Comparison of ENCODE assay signal across 24 cellular contexts in genomic region chr4:43425206-43425605, GRCh38.
"Had no signal": no experiment of that assay in that cellular context is flagged by ENCODE, and none has a peak within 500 bp of the region (broad histone marks: within the 10 kb centered on the region; RNA-seq: fewer than 3 reads in every experiment).

No MANE protein-coding gene starts in this region.

- H3K27me3 ChIP-seq: colonic mucosa, esophagus squamous epithelium, heart right ventricle, left lung had no signal

- H3K4me3 ChIP-seq: colonic mucosa, esophagus squamous epithelium, heart right ventricle, left lung, lower lobe of right lung had no signal

- H3K4me1 ChIP-seq: colonic mucosa, esophagus squamous epithelium, heart right ventricle, left lung, lower lobe of right lung had no signal

- H3K9me3 ChIP-seq: colonic mucosa, lower lobe of right lung had no signal

- FAIRE-seq: endometrium, frontal cortex, islet of Langerhans, keratinocyte had no signal

- H3K27ac ChIP-seq: colonic mucosa, esophagus squamous epithelium, heart right ventricle, left lung, lower lobe of right lung had no signal

- DNase-seq: colonic mucosa; cortex of kidney; effector CD8-positive, alpha-beta T cell; effector memory CD8-positive, alpha-beta T cell; endodermal cell; erythroblast; esophagus squamous epithelium; foreskin fibroblast; glutamatergic neuron; head of caudate nucleus; heart right ventricle; hippocampal formation; left cardiac atrium; left lung; left ventricle myocardium superior; lower lobe of right lung; mesendoderm; midbrain; naive thymus-derived CD8-positive, alpha-beta T cell had no signal

- H3K36me3 ChIP-seq: colonic mucosa, esophagus squamous epithelium, heart right ventricle, left lung, lower lobe of right lung had no signal

- ATAC-seq: effector memory CD8-positive, alpha-beta T cell; esophagus mucosa; heart right ventricle; left cardiac atrium; left lung; left ventricle myocardium superior; lower lobe of right lung; naive thymus-derived CD8-positive, alpha-beta T cell had no signal
